In the genomic region with DNA sequence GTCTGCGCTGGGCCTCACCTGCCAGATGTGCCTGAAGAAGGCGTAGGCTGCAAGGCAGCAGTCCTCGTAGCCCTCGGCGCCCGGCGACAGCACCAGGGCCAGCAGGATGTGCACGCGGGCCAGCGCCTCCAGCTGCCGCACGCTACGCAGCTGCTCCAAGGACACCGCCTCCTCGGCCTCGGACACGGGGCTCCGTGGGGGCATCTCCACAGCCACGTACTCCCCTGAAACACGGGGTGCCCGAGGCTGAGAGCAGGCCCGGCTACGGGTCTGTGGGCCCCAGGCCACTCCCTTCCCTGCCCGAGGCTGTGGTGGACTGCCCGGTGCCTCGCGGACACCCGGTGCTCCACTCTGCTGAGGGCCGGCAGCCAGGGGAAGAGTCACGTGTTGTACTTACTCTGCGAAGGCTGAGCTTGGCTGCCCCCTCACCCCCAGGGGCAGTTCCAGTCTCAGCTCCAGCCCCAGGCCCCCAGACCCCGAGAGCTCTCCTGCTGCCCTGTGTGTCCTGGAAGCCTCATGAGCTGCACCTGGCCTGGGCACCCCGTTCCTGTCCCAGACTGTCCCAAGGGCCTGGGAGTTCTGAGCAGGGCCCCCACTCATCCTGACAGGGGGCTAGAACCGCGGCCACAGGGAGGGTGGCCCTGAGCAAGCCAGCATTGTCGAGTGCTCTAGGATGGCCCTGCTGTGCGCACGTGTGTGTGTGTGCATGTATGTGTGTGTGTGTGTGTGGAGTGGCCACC, we compare ENCODE assay signal across 18 cellular contexts.
DNase-seq lines count a peak whose midpoint lies in the region; ATAC-seq and TF ChIP-seq lines count a peak whose summit lies in the region.
"Had no signal": no experiment of that assay in that cellular context is flagged by ENCODE, and none has a peak within 500 bp of the region (broad histone marks: within the 10 kb centered on the region; RNA-seq: fewer than 3 reads in every experiment).

No MANE protein-coding gene starts in this region.

- H3K4me1 Mint-ChIP-seq in WTC11 = peaks cover 9% of the 10 kb centered on the region
- H3K4me1 Mint-ChIP-seq: activated naive CD8-positive, alpha-beta T cell treated with anti-CD3 and anti-CD28 coated beads, Interleukin-2, amount 50 U/mL, for 24 hours had no signal

- TF ChIP-seq CTCF in WTC11 (IDR thresholded peaks at IDR 0.05) (no peak), testis (IDR thresholded peaks at IDR 0.05) (no peak)

- peaks cover 12% of the 10 kb centered on the region for H3K36me3 Mint-ChIP-seq in WTC11

- H3K79me2 ChIP-seq in mesendoderm (ENCODE audit: control insufficient read depth, insufficient read depth, low read length) = no peaks in the 10 kb centered on the region

- peak; percentile 79 for ATAC-seq in WTC11
- ATAC-seq in GM18858 (IDR thresholded peaks at IDR 0.05; ENCODE audit: unreplicated experiment) = no peak
- ATAC-seq in GM19324 (IDR thresholded peaks at IDR 0.05; ENCODE audit: low FRiP score, unreplicated experiment) = no peak
- ATAC-seq: activated naive CD8-positive, alpha-beta T cell treated with anti-CD3 and anti-CD28 coated beads, Interleukin-2, amount 50 U/mL, for 24 hours; pancreas had no signal

- no peaks in the 10 kb centered on the region for H3K27me3 Mint-ChIP-seq in WTC11 (ENCODE audit: low read depth)

- H3K9ac ChIP-seq in mesendoderm (ENCODE audit: low read length) = no peak overlapping the region

- H3K4me3 Mint-ChIP-seq in WTC11 = no peak overlapping the region
- H3K4me3 Mint-ChIP-seq: activated naive CD8-positive, alpha-beta T cell treated with anti-CD3 and anti-CD28 coated beads, Interleukin-2, amount 50 U/mL, for 24 hours; activated T-cell treated with anti-CD3 and anti-CD28 coated beads, Interleukin-2, amount 50 U/mL, for 24 hours; CD4-positive, alpha-beta T cell had no signal

- no peak overlapping the region for H3K4ac ChIP-seq in mesendoderm (ENCODE audit: low read depth, low read length)

- H3K23ac ChIP-seq in mesendoderm (ENCODE audit: low read length) = no peak overlapping the region

- no peaks in the 10 kb centered on the region for H3K9me3 ChIP-seq in testis
- H3K9me3 ChIP-seq: A549, pancreas, Peyer's patch had no signal

- no peak overlapping the region for H4K5ac ChIP-seq in mesendoderm (ENCODE audit: low read length)

- no CpG with 5 or more reads among the region's 38 CpGs for WGBS in mesendoderm (ENCODE audit: extremely low coverage, insufficient coverage, low lambda C conversion rate)
- 43 to 52% methylated on average over 17 to 36 of the region's 38 CpGs for WGBS in testis, 2 donors

- H3K9me3 Mint-ChIP-seq in WTC11 = peaks cover 15% of the 10 kb centered on the region
- H3K9me3 Mint-ChIP-seq: activated naive CD8-positive, alpha-beta T cell treated with anti-CD3 and anti-CD28 coated beads, Interleukin-2, amount 50 U/mL, for 24 hours; activated T-cell treated with anti-CD3 and anti-CD28 coated beads, Interleukin-2, amount 50 U/mL, for 24 hours had no signal

- CTCF ChIA-PET in WTC11 (lab: Charles Lee) = interaction anchor here (1.0 to 1.3 kb wide), 2 partner anchors 12 to 13 kb away, joined by 3 to 4 read pairs; no protein-coding TSS in a partner anchor

- no peak overlapping the region for H2BK15ac ChIP-seq in mesendoderm (replicated peaks; ENCODE audit: low read depth)

- H3K18ac ChIP-seq in mesendoderm (ENCODE audit: low read length) = no peak overlapping the region

- H2BK5ac ChIP-seq in mesendoderm (ENCODE audit: low read length) = no peak overlapping the region

- H2AK5ac ChIP-seq in mesendoderm (ENCODE audit: low read length) = no peak overlapping the region

- POLR2A ChIA-PET in WTC11 (lab: Charles Lee) = no interaction called here

- no peaks in the 10 kb centered on the region for H3K4me1 ChIP-seq in mesendoderm (ENCODE audit: control insufficient read depth, low read depth, low read length)
- no peaks in the 10 kb centered on the region for H3K4me1 ChIP-seq in testis
- H3K4me1 ChIP-seq: A549, pancreas, Peyer's patch had no signal

- no peak overlapping the region for H3K4me3 ChIP-seq in mesendoderm (ENCODE audit: low read length)
- no peak overlapping the region for H3K4me3 ChIP-seq in testis
- H3K4me3 ChIP-seq: A549, pancreas had no signal

- DNase-seq in activated CD8-positive, alpha-beta memory T cell treated with anti-CD3 and anti-CD28 coated beads, Interleukin-2, amount 50 U/mL, for 48 hours = peak; percentile 49
- DNase-seq in activated CD8-positive, alpha-beta memory T cell treated with anti-CD3 and anti-CD28 coated beads, Interleukin-2, amount 50 U/mL, for 4 hours = no peak
- DNase-seq in WTC11 (ENCODE audit: low spot score) = peak; percentile 59
- no peak for DNase-seq in mesendoderm
- peak; percentile 32 for DNase-seq in testis
- DNase-seq in medulla oblongata (ENCODE audit: extremely low spot score) = no peak
- DNase-seq: activated CD4-positive, alpha-beta T cell treated with anti-CD3 and anti-CD28 coated beads, Interleukin-2, amount 50 U/mL, for 1 hour; activated naive CD8-positive, alpha-beta T cell treated with anti-CD3 and anti-CD28 coated beads, Interleukin-2, amount 50 U/mL, for 24 hours; activated T-cell treated with anti-CD3 and anti-CD28 coated beads, Interleukin-2, amount 50 U/mL, for 24 hours; NCI-H1048; NCI-H526 treated with DMSO at 0.1 percent for 48 hours; small intestine had no signal

- H3K79me1 ChIP-seq in mesendoderm (ENCODE audit: low read length) = no peaks in the 10 kb centered on the region

- H3K36me3 ChIP-seq in mesendoderm (ENCODE audit: control insufficient read depth, insufficient read depth, low read length) (no peaks in the 10 kb centered on the region), testis (ENCODE audit: low read depth, missing control alignments) (no peaks in the 10 kb centered on the region)
- H3K36me3 ChIP-seq: pancreas, Peyer's patch had no signal

- H3K27ac ChIP-seq in mesendoderm (ENCODE audit: low read depth, low read length) (no peak overlapping the region), testis (no peak overlapping the region)
- H3K27ac ChIP-seq: A549, pancreas, Peyer's patch had no signal

- TF ChIP-seq POLR2A in testis (IDR thresholded peaks at IDR 0.05) = no peak

- H3K27ac Mint-ChIP-seq in WTC11 = peak overlapping the region; percentile 78; the same call in 1 of the 2 replicates
- H3K27ac Mint-ChIP-seq: activated naive CD8-positive, alpha-beta T cell treated with anti-CD3 and anti-CD28 coated beads, Interleukin-2, amount 50 U/mL, for 24 hours; activated T-cell treated with anti-CD3 and anti-CD28 coated beads, Interleukin-2, amount 50 U/mL, for 24 hours; CD4-positive, alpha-beta T cell had no signal

- H4K8ac ChIP-seq in mesendoderm (ENCODE audit: low read depth, low read length) = no peak overlapping the region

- no peak overlapping the region for H3K4me2 ChIP-seq in mesendoderm (ENCODE audit: low read length)
- H3K4me2 ChIP-seq: A549 had no signal

- intact Hi-C loops in testis (cut with DNase I; ENCODE audit: low total_unique reads) = no loop called here

- peak overlapping the region; percentile 7 for H3K56ac ChIP-seq in mesendoderm (ENCODE audit: low read length)

- no peaks in the 10 kb centered on the region for H3K27me3 ChIP-seq in mesendoderm (ENCODE audit: insufficient read depth, low read length, poor library complexity)
- H3K27me3 ChIP-seq in testis = no peaks in the 10 kb centered on the region
- H3K27me3 ChIP-seq: Peyer's patch had no signal

- H2BK120ac ChIP-seq in mesendoderm (ENCODE audit: low read depth, low read length) = no peak overlapping the region

TF ChIP-seq in WTC11, 78 proteins besides CTCF, POLR2A, EP300 and RAD21 (continues in another document):
- TF ChIP-seq, protein P1, sequence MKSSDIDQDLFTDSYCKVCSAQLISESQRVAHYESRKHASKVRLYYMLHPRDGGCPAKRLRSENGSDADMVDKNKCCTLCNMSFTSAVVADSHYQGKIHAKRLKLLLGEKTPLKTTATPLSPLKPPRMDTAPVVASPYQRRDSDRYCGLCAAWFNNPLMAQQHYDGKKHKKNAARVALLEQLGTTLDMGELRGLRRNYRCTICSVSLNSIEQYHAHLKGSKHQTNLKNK (CRISPR knock-in tag; IDR thresholded peaks at IDR 0.05) = no peak
- no peak for TF ChIP-seq JAZF1 (CRISPR knock-in tag; IDR thresholded peaks at IDR 0.05)
- no peak for TF ChIP-seq CREM (CRISPR knock-in tag; IDR thresholded peaks at IDR 0.05)
- TF ChIP-seq, protein P2, sequence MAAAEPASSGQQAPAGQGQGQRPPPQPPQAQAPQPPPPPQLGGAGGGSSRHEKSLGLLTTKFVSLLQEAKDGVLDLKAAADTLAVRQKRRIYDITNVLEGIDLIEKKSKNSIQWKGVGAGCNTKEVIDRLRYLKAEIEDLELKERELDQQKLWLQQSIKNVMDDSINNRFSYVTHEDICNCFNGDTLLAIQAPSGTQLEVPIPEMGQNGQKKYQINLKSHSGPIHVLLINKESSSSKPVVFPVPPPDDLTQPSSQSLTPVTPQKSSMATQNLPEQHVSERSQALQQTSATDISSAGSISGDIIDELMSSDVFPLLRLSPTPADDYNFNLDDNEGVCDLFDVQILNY (CRISPR knock-in tag; IDR thresholded peaks at IDR 0.05) = no peak
- TF ChIP-seq, protein P3, sequence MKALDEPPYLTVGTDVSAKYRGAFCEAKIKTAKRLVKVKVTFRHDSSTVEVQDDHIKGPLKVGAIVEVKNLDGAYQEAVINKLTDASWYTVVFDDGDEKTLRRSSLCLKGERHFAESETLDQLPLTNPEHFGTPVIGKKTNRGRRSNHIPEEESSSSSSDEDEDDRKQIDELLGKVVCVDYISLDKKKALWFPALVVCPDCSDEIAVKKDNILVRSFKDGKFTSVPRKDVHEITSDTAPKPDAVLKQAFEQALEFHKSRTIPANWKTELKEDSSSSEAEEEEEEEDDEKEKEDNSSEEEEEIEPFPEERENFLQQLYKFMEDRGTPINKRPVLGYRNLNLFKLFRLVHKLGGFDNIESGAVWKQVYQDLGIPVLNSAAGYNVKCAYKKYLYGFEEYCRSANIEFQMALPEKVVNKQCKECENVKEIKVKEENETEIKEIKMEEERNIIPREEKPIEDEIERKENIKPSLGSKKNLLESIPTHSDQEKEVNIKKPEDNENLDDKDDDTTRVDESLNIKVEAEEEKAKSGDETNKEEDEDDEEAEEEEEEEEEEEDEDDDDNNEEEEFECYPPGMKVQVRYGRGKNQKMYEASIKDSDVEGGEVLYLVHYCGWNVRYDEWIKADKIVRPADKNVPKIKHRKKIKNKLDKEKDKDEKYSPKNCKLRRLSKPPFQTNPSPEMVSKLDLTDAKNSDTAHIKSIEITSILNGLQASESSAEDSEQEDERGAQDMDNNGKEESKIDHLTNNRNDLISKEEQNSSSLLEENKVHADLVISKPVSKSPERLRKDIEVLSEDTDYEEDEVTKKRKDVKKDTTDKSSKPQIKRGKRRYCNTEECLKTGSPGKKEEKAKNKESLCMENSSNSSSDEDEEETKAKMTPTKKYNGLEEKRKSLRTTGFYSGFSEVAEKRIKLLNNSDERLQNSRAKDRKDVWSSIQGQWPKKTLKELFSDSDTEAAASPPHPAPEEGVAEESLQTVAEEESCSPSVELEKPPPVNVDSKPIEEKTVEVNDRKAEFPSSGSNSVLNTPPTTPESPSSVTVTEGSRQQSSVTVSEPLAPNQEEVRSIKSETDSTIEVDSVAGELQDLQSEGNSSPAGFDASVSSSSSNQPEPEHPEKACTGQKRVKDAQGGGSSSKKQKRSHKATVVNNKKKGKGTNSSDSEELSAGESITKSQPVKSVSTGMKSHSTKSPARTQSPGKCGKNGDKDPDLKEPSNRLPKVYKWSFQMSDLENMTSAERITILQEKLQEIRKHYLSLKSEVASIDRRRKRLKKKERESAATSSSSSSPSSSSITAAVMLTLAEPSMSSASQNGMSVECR (CRISPR knock-in tag; IDR thresholded peaks at IDR 0.05; ENCODE audit: borderline replicate concordance) = no peak

Comparison
In these comparisons a context has a peak if more than half of its experiments do, and no peak if none do; other contexts are left out.
1. DNase-seq: peak in activated CD8-positive, alpha-beta memory T cell treated with anti-CD3 and anti-CD28 coated beads, Interleukin-2, amount 50 U/mL, for 48 hours (single experiment), WTC11 (single experiment) and testis (single experiment); none in activated CD8-positive, alpha-beta memory T cell treated with anti-CD3 and anti-CD28 coated beads, Interleukin-2, amount 50 U/mL, for 4 hours (single experiment), mesendoderm (single experiment) and medulla oblongata (single experiment).